12 cellular contexts compared by ENCODE assay signal in the genomic region with DNA sequence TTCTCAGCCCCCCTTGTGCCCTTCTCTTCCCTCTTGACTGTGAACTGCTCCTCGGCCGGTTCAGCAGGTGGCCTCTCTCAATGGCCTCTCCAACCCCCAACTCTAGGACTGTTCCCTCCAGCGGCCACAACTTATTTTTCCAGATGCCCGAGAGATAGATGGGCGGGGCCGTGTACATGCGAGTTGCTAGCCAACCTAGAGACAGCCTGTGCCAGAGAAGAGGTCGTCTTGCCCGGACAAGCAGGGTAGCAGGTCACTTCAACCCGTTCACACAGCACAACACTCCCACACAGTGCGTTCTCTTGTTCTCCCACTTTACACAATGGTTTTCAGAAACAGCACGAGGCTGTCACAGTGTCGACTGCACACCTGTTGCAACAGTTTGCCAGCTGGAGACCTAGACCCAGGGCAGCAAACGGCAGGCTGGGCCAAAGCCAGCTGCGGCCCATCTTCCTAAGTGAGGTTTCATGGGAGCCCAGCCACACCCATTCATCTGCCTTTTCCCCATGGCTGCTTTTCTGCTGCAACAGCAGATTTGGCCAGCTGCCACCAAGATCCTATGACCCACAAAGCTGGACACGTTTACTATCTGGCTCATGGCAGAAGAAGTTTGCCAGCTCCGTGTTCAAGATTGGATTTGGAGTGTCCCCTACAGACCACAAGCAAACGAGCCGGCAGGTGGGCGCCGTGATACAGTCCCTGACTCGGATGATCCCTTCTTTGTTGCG. TPM values are rescaled to one million over a fixed set of nuclear protein-coding genes. Genes with fewer than 3 reads are reported as not detected.
A peak's percentile ranks its signal among the peaks of the same experiment; 100 is the strongest.
DNase-seq lines count a peak whose midpoint lies in the region; ATAC-seq and TF ChIP-seq lines count a peak whose summit lies in the region.
"Had no signal": no experiment of that assay in that cellular context is flagged by ENCODE, and none has a peak within 500 bp of the region (broad histone marks: within the 10 kb centered on the region; RNA-seq: fewer than 3 reads in every experiment).

No MANE protein-coding gene starts in this region.

- peaks cover 4% of the 10 kb centered on the region for H3K4me1 ChIP-seq in fibroblast of lung (ENCODE audit: control insufficient read depth, extremely low read depth, insufficient read depth, low read length)

- no peaks in the 10 kb centered on the region for H3K36me3 ChIP-seq in fibroblast of lung (ENCODE audit: control insufficient read depth, insufficient read depth, low read length)
- H3K36me3 ChIP-seq in H7 (replicated peaks; ENCODE audit: control insufficient read depth, insufficient read depth, low read length): no peaks in the 10 kb centered on the region

- no peak for ATAC-seq in HG03457 (IDR thresholded peaks at IDR 0.05; ENCODE audit: unreplicated experiment)
- ATAC-seq: GM12878 had no signal

- H3K4me3 ChIP-seq in fibroblast of lung (replicated peaks in 1 of 4; ENCODE audit: control extremely low read depth in 1 of 4, insufficient read depth in 1 of 4, low read depth in 3 of 4, low read length in 4 of 4) (no peak overlapping the region), retinal pigment epithelial cell (ENCODE audit: low read length) (no peak overlapping the region), H7 (ENCODE audit: insufficient read depth, low read depth, low read length) (no peak overlapping the region)
- H3K4me3 ChIP-seq: GM12878, suprapubic skin had no signal

- peaks cover 2% of the 10 kb centered on the region for H3K9me3 ChIP-seq in fibroblast of lung (ENCODE audit: control insufficient read depth, insufficient read depth, low read depth, low read length)

- H3K79me2 ChIP-seq in fibroblast of lung (ENCODE audit: control insufficient read depth, insufficient read depth, low read length): no peaks in the 10 kb centered on the region

- no peaks in the 10 kb centered on the region for H4K20me1 ChIP-seq in fibroblast of lung (ENCODE audit: control insufficient read depth, extremely low read depth, insufficient read depth, low read length)

- H3K27me3 ChIP-seq in fibroblast of lung (ENCODE audit: control insufficient read depth, insufficient read depth, low read length) (peaks cover 6% of the 10 kb centered on the region), H7 (ENCODE audit: control insufficient read depth, insufficient read depth, low read length) (no peaks in the 10 kb centered on the region)

- H3K27ac ChIP-seq in fibroblast of lung (ENCODE audit: insufficient read depth, low read length): no peak overlapping the region
- H3K27ac ChIP-seq: suprapubic skin had no signal

- peak; percentile 96 for DNase-seq in EH (ENCODE audit: low read depth)
- DNase-seq in NCI-H524 (lab: John Stamatoyannopoulos, UW): peak; percentile 65 to 92
- DNase-seq in fibroblast of lung (ENCODE audit: low read depth in 2 of 2): peak; percentile 63 to 89
- peak; percentile 38 for DNase-seq in retinal pigment epithelial cell (ENCODE audit: low read depth)
- DNase-seq in T-helper 9 cell: no peak
- DNase-seq in CD1c-positive myeloid dendritic cell (ENCODE audit: extremely low spot score): no peak
- no peak for DNase-seq in H7
- DNase-seq: dermis blood vessel endothelial cell had no signal

- TF ChIP-seq CTCF in fibroblast of lung (conservative IDR thresholded peaks at IDR 0.05 in 1 of 2, IDR thresholded peaks at IDR 0.05 in 1 of 2; ENCODE audit: low read depth in 1 of 2, low read length in 2 of 2) (no peak), retinal pigment epithelial cell (conservative IDR thresholded peaks at IDR 0.05; ENCODE audit: low read depth, low read length) (no peak)

- H2AFZ ChIP-seq in fibroblast of lung (ENCODE audit: low read length): no peak overlapping the region

- no peak overlapping the region for H3K4me2 ChIP-seq in fibroblast of lung (ENCODE audit: extremely low read depth, insufficient read depth, low read length)

- no peak overlapping the region for H3K9ac ChIP-seq in fibroblast of lung (ENCODE audit: insufficient read depth, low read length)

RNA-seq across cellular contexts. Expression of gene PRLH, which starts 7.3 kb away (rescaled TPM):
- total RNA-seq in fibroblast of lung: not detected in 2 replicates
- polyA plus RNA-seq in fibroblast of lung: not detected in 2 replicates
- polyA plus RNA-seq in fibroblast of lung (2012): not detected in 2 replicates
- polyA minus RNA-seq in fibroblast of lung (ENCODE audit: low replicate concordance): not detected in 2 replicates
- not detected in 2 replicates for total RNA-seq in H7 (2014; rRNA removed; shearing (Covaris generic))
- total RNA-seq: dermis blood vessel endothelial cell, GM12878, suprapubic skin had no signal
- polyA plus RNA-seq: GM12878, neural cell had no signal

RNA-seq across cellular contexts. Expression of gene RAB17, which starts 31.5 kb away (rescaled TPM):
- total RNA-seq in fibroblast of lung: 0.17 and 0.26 TPM in 2 replicates
- polyA plus RNA-seq in fibroblast of lung: 0.09 and 0.22 TPM in 2 replicates
- polyA plus RNA-seq in fibroblast of lung (2012): 0.28 and 0.44 TPM in 2 replicates
- polyA minus RNA-seq in fibroblast of lung (ENCODE audit: low replicate concordance): 0.78 and 1.1 TPM in 2 replicates
- 23.3 and 25.5 TPM in 2 replicates for total RNA-seq in H7 (2014; rRNA removed; shearing (Covaris generic))
- polyA plus RNA-seq: neural cell had no signal

Comparison
In these comparisons a context has a peak if more than half of its experiments do, and no peak if none do; other contexts are left out.
1. DNase-seq: peak in EH (single experiment), NCI-H524 (2 of 2), fibroblast of lung (2 of 2) and retinal pigment epithelial cell (single experiment); none in T-helper 9 cell (single experiment), CD1c-positive myeloid dendritic cell (single experiment) and H7 (single experiment).
2. RNA of gene RAB17, which starts 31.5 kb away (total RNA-seq): 23.3 to 25.5 TPM in H7; 0.17 to 0.26 TPM in fibroblast of lung; every median in the first group is over 10 times any median in the second.